ENCODE assay signal across 8 cellular contexts in the genomic region with DNA sequence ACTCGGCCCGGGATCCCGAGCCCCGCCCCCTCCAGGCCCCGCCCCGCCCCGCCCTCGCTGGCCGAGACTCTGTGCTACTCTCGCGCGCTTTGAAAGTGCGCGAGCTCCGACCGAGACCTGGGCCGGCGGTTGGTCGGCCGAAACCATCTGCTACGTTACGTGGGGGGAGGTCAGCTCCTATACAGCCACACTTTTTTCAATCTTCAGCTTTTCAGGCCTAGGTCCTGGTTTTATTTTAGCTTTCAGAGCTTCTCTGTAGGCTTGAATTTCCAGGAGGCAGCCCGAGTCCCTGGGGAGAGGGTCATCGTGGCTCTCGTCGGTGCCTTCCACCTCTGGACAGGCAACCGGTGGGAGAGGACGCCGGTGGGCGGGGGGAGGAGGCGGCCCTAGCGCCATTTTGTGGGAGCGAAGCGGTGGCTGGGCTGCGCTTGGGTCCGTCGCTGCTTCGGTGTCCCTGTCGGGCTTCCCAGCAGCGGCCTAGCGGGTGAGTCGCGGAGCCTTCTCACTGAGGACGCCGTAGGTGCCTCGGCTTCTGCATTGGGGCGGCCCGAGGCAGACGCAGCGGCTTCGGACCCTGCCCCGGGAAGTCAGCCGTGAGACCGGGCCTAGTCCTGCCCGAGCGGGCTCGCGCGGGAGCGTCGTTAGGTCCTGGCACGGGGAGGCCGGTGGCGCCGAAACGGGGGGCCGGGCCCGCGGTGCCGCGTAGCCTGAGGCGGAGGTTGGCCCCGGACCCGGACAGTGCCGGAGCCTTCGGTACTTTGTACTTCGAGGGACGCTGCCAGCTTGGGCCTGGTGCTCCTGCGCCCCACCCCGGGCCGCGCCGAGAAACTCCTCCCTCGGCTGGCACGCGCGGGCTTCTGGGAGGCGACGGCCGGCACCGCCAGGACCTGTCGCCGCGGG. TPM values are rescaled to one million over a fixed set of nuclear protein-coding genes. Genes with fewer than 3 reads are reported as not detected.
DNase-seq lines count a peak whose midpoint lies in the region; ATAC-seq and TF ChIP-seq lines count a peak whose summit lies in the region.

Gene TARDBP (plus strand): TSS at position 395 of the 900 bp plus-strand sequence. CDS start 1,074 bp downstream, outside the sequence.

- peak within 1 kb of the TSS; percentile 100 for H3K27ac Mint-ChIP-seq in nephron progenitor cell
- peak within 1 kb of the TSS; percentile 99 for H3K27ac Mint-ChIP-seq in stimulated activated naive CD8-positive, alpha-beta T cell treated with anti-CD3 and anti-CD28 coated beads, Interleukin-15, Interleukin-2, amounts not matched to agents 100 ng/mL and 50 ng/mL, for 24 hours

- DNase-seq in ELR (ENCODE audit: low read depth), result peak; percentile 90
- peak; percentile 99 for DNase-seq in H7
- DNase-seq in RWPE2 (ENCODE audit: low spot score), result peak; percentile 85
- peak; percentile 88 for DNase-seq in activated effector memory CD4-positive, alpha-beta T cell treated with Interleukin-2 at 50 U/mL for 16 hours
- DNase-seq in fibroblast of the aortic adventitia (ENCODE audit: low read depth), result peak; percentile 88
- peak; percentile 93 for DNase-seq in nephron progenitor cell

- H2AFZ ChIP-seq in Loucy (ENCODE audit: low read length), result peak within 1 kb of the TSS; percentile 90

- peak within 1 kb of the TSS; percentile 92 for H3K4me2 ChIP-seq in Loucy (ENCODE audit: low read depth, low read length, poor library complexity, severe bottlenecking)

- H3K9me2 ChIP-seq in Loucy (replicated peaks; ENCODE audit: low read depth, low read length), result no peaks in the 10 kb centered on the region

- peak; percentile 83 for ATAC-seq in RWPE2 (ENCODE audit: low read depth)

- peaks cover 19% of the 10 kb centered on the region for H3K4me1 Mint-ChIP-seq in nephron progenitor cell
- H3K4me1 Mint-ChIP-seq in stimulated activated naive CD8-positive, alpha-beta T cell treated with anti-CD3 and anti-CD28 coated beads, Interleukin-15, Interleukin-2, amounts not matched to agents 100 ng/mL and 50 ng/mL, for 24 hours (ENCODE audit: low read depth), result peaks cover 30% of the 10 kb centered on the region

- H3K36me3 Mint-ChIP-seq in nephron progenitor cell (ENCODE audit: low read depth), result peaks cover 30% of the 10 kb centered on the region
- H3K36me3 Mint-ChIP-seq in stimulated activated naive CD8-positive, alpha-beta T cell treated with anti-CD3 and anti-CD28 coated beads, Interleukin-15, Interleukin-2, amounts not matched to agents 100 ng/mL and 50 ng/mL, for 24 hours (ENCODE audit: low read depth), result peaks cover 33% of the 10 kb centered on the region

- H3K27me3 Mint-ChIP-seq in nephron progenitor cell (ENCODE audit: low read depth, poor library complexity), result no peaks in the 10 kb centered on the region
- H3K27me3 Mint-ChIP-seq in stimulated activated naive CD8-positive, alpha-beta T cell treated with anti-CD3 and anti-CD28 coated beads, Interleukin-15, Interleukin-2, amounts not matched to agents 100 ng/mL and 50 ng/mL, for 24 hours, result no peaks in the 10 kb centered on the region

- H3K9me3 Mint-ChIP-seq in nephron progenitor cell, result no peaks in the 10 kb centered on the region
- H3K9me3 Mint-ChIP-seq in stimulated activated naive CD8-positive, alpha-beta T cell treated with anti-CD3 and anti-CD28 coated beads, Interleukin-15, Interleukin-2, amounts not matched to agents 100 ng/mL and 50 ng/mL, for 24 hours, result no peaks in the 10 kb centered on the region

- peak within 1 kb of the TSS; percentile 93 for H3K4me3 Mint-ChIP-seq in nephron progenitor cell
- peak within 1 kb of the TSS; percentile 92 for H3K4me3 Mint-ChIP-seq in stimulated activated naive CD8-positive, alpha-beta T cell treated with anti-CD3 and anti-CD28 coated beads, Interleukin-15, Interleukin-2, amounts not matched to agents 100 ng/mL and 50 ng/mL, for 24 hours

- peaks cover 49% of the 10 kb centered on the region for H3K79me2 ChIP-seq in Loucy (ENCODE audit: insufficient read depth, low read length)

- no peaks in the 10 kb centered on the region for H3K27me3 ChIP-seq in H7 (ENCODE audit: control insufficient read depth, insufficient read depth, low read length)
- no peaks in the 10 kb centered on the region for H3K27me3 ChIP-seq in Loucy (ENCODE audit: insufficient read depth, low read length, poor library complexity, severe bottlenecking)
- H3K27me3 ChIP-seq in RWPE2 (ENCODE audit: insufficient read depth, poor library complexity, severe bottlenecking), result no peaks in the 10 kb centered on the region

- peak within 1 kb of the TSS; percentile 63 for H3K27ac ChIP-seq in RWPE2 (ENCODE audit: poor library complexity, severe bottlenecking)

- H3K4me3 ChIP-seq in H7 (ENCODE audit: insufficient read depth, low read depth, low read length), result peak within 1 kb of the TSS; percentile 100
- peak within 1 kb of the TSS; percentile 97 for H3K4me3 ChIP-seq in Loucy (ENCODE audit: low read length, poor library complexity, severe bottlenecking)
- peak within 1 kb of the TSS; percentile 89 for H3K4me3 ChIP-seq in RWPE2 (ENCODE audit: severe bottlenecking)
- H3K4me3 ChIP-seq in fibroblast of the aortic adventitia (ENCODE audit: low read depth, low read length), result peak within 1 kb of the TSS; percentile 92

- H3F3A ChIP-seq in Loucy (ENCODE audit: low read depth), result no peaks in the 10 kb centered on the region

- H3K36me3 ChIP-seq in H7 (replicated peaks; ENCODE audit: control insufficient read depth, insufficient read depth, low read length), result peaks cover 17% of the 10 kb centered on the region
- H3K36me3 ChIP-seq in Loucy (ENCODE audit: insufficient read depth, low read length), result peaks cover 28% of the 10 kb centered on the region; the same call in 1 of the 2 replicates
- H3K36me3 ChIP-seq in RWPE2 (ENCODE audit: low read depth), result peaks cover 45% of the 10 kb centered on the region

- H3K4me1 ChIP-seq in Loucy (ENCODE audit: insufficient read depth, low read length, poor library complexity, severe bottlenecking) (peaks cover 33% of the 10 kb centered on the region), RWPE2 (ENCODE audit: insufficient read depth, poor library complexity, severe bottlenecking) (peaks cover 14% of the 10 kb centered on the region)

- H3K9me3 ChIP-seq in Loucy (ENCODE audit: insufficient read depth, low read depth, low read length) (no peaks in the 10 kb centered on the region), RWPE2 (ENCODE audit: severe bottlenecking) (no peaks in the 10 kb centered on the region)

- H3K9ac ChIP-seq in Loucy (ENCODE audit: low read depth, low read length, poor library complexity, severe bottlenecking), result peak within 1 kb of the TSS; percentile 94

- TF ChIP-seq CTCF in Loucy (conservative IDR thresholded peaks at IDR 0.05; ENCODE audit: low read length) (no peak), RWPE2 (IDR thresholded peaks at IDR 0.05; ENCODE audit: poor library complexity, severe bottlenecking) (no peak), fibroblast of the aortic adventitia (IDR thresholded peaks at IDR 0.05; ENCODE audit: insufficient read depth, low read length) (no peak), nephron progenitor cell (IDR thresholded peaks at IDR 0.05) (no peak)

- peaks cover 46% of the 10 kb centered on the region for H4K20me1 ChIP-seq in Loucy (ENCODE audit: insufficient read depth, low read length, poor library complexity, severe bottlenecking)

RNA-seq across cellular contexts. Expression of gene TARDBP, which starts in this region (rescaled TPM):
- 91.4 and 96.7 TPM in 2 replicates for total RNA-seq in H7 (2014; rRNA removed; shearing (Covaris generic))
- 66.1 and 161 TPM in 2 replicates for total RNA-seq in fibroblast of the aortic adventitia (ENCODE audit: low replicate concordance)

Comparison
In these comparisons a context has a peak if more than half of its experiments do, and no peak if none do; other contexts are left out.
1. Peak in every context shown above with its lines: DNase-seq, ATAC-seq, H3K4me3 ChIP-seq and H3K27ac ChIP-seq.